8 cellular contexts compared by ENCODE assay signal in the genomic region with DNA sequence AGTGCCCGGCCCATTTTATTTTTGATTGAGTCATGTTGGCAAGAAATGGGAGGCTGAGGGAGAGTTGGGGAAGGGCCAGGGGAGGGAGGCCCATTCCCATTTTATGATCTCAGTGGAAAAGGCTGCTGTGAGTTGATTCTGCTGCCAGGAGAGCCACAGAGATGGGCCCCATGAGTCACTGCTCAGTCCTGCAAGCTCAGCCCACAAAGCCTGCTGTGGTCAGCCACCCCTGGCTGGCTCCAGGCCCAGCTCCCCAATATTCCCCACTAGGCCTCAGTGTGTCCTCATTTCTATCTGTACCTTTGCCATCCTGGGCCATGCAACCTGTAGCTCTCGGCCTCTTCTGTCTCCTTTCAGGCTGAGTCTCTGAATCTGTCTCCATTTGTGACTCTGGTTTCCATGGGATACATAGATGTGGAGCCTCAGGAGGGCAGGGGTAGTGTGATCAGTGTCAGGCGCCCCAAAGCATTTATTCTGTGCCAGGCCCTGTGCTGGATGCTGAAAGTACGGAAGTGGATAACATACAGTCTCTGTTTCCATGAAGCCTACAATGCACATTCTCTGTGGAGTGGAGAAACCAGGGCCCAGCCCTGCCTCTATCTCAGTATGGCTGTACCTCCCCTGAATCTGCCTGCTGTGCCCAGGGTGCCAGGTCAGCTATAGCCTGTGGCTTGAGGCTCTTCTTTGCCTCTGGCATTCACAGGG. TPM values are rescaled to one million over a fixed set of nuclear protein-coding genes. Genes with fewer than 3 reads are reported as not detected.
DNase-seq lines count a peak whose midpoint lies in the region; ATAC-seq, FAIRE-seq and TF ChIP-seq lines count a peak whose summit lies in the region.

No MANE protein-coding gene starts in this region.

- H3K36me3 ChIP-seq in GM12878 (ENCODE audit: control insufficient read depth in 2 of 2, insufficient read depth in 2 of 2, low read length in 1 of 2) (no peaks in the 10 kb centered on the region; a peak in 1 of 4 replicates), mesodermal cell (ENCODE audit: control insufficient read depth, insufficient read depth, low read length) (no peaks in the 10 kb centered on the region), BE2C (no peaks in the 10 kb centered on the region; the same call in 1 of the 2 replicates)

- no peak for FAIRE-seq in GM12878 (lab: Jason Lieb, UNC)

- DNase-seq in AG10803 (ENCODE audit: low read depth): peak; percentile 100
- no peak for DNase-seq in Jurkat, Clone E6-1 (ENCODE audit: low read depth, low spot score)
- DNase-seq in GM12878 (ENCODE audit: low read depth, low spot score): no peak
- DNase-seq in BE2C: no peak
- DNase-seq in NCI-H187 treated with DMSO at 0.1 percent for 48 hours (lab: John Stamatoyannopoulos, UW): no peak

- CTCF ChIA-PET in GM12878 (lab: Yijun Ruan, JAX): interaction anchor here (0.5 to 3.0 kb wide), 14 partner anchors 10 to 188 kb away, joined by 3 to 23 read pairs (median 4); a partner anchor contains a TSS

- in situ Hi-C loops in GM12878 (cut with MboI): no loop called here

- H3K27me3 ChIP-seq in GM12878 (replicated peaks in 1 of 2; ENCODE audit: control insufficient read depth in 2 of 2, insufficient read depth in 2 of 2, low read length in 1 of 2) (no peaks in the 10 kb centered on the region), BE2C (no peaks in the 10 kb centered on the region)

- no peak overlapping the region for H2AFZ ChIP-seq in GM12878 (ENCODE audit: control insufficient read depth, low read depth, low read length)

- POLR2A ChIA-PET in GM12878 (lab: Charles Lee): no interaction called here

- H3K9me3 ChIP-seq in GM12878 (replicated peaks; ENCODE audit: control insufficient read depth, insufficient read depth, low read length): no peaks in the 10 kb centered on the region
- no peaks in the 10 kb centered on the region for H3K9me3 ChIP-seq in mesodermal cell (ENCODE audit: control insufficient read depth, low read length)
- no peaks in the 10 kb centered on the region for H3K9me3 ChIP-seq in BE2C

- ATAC-seq in GM12878: peak; percentile 7
- no peak for ATAC-seq in HG03196 (IDR thresholded peaks at IDR 0.05; ENCODE audit: unreplicated experiment)
- ATAC-seq in GM18909 (IDR thresholded peaks at IDR 0.05; ENCODE audit: poor library complexity, unreplicated experiment): no peak

- TF ChIP-seq POLR2A in GM12878 (IDR thresholded peaks at IDR 0.05; ENCODE audit: low read depth, low read length): no peak

- intact Hi-C loops in GM12878 (cut with micrococcal nuclease; ENCODE audit: unreplicated experiment): loop anchor here (5.0 kb wide), 2 partner anchors 50 to 120 kb away; a partner anchor contains a TSS

- BruUV-seq in GM12878 (replicated peaks; lab: Mats Ljungman, UMichigan): TSS peak; percentile 69

- RAD21 ChIA-PET in GM12878 (lab: Charles Lee; ENCODE audit: unreplicated experiment): interaction anchor here (0.7 to 2.3 kb wide), 6 partner anchors 17 to 122 kb away, joined by 3 to 9 read pairs (median 6); a partner anchor contains a TSS

- no peak for TF ChIP-seq RAD21 in GM12878 (IDR thresholded peaks at IDR 0.05; ENCODE audit: insufficient read depth, low read depth, low read length)

- H3K4me2 ChIP-seq in GM12878 (ENCODE audit: control insufficient read depth, insufficient read depth): peak overlapping the region; percentile 1; the same call in 1 of the 2 replicates

- TF ChIP-seq CTCF in AG10803 (conservative IDR thresholded peaks at IDR 0.05; ENCODE audit: low read length) (no peak), GM12878 (IDR thresholded peaks at IDR 0.05 in 2 of 3, conservative IDR thresholded peaks at IDR 0.05 in 1 of 3; ENCODE audit: control insufficient read depth in 2 of 3, extremely low read depth in 1 of 3, insufficient read depth in 1 of 3, low read depth in 3 of 3, low read length in 3 of 3) (no peak), BE2C (IDR thresholded peaks at IDR 0.05; ENCODE audit: low read depth, low read length) (no peak)

- TF ChIP-seq EP300 in GM12878 (IDR thresholded peaks at IDR 0.05; ENCODE audit: borderline replicate concordance in 1 of 2, control insufficient read depth in 1 of 2, low read depth in 2 of 2, low read length in 2 of 2): no peak

- 78% methylated on average over 4 of the region's 4 CpGs for WGBS in GM12878 (ENCODE audit: insufficient coverage, insufficient replicate concordance, low lambda C conversion rate, missing lambda C conversion rate)
- WGBS in mesodermal cell (ENCODE audit: insufficient coverage in 2 of 2), 2 experiments: 91 to 94% methylated on average over 4 of the region's 4 CpGs

- no peaks in the 10 kb centered on the region for H4K20me1 ChIP-seq in GM12878 (ENCODE audit: control insufficient read depth, insufficient read depth)

- H3K27ac ChIP-seq in GM12878 (ENCODE audit: control insufficient read depth, insufficient read depth): no peak overlapping the region
- peak overlapping the region; percentile 36 for H3K27ac ChIP-seq in mesodermal cell (ENCODE audit: low read depth, low read length, severe bottlenecking)

- SMC1A ChIA-PET in GM12878 (lab: Charles Lee; ENCODE audit: uncharacterized antibody, unreplicated experiment): interaction anchor here (0.6 to 3.6 kb wide), 6 partner anchors 12 to 62 kb away, joined by 3 to 16 read pairs (median 6); no protein-coding TSS in a partner anchor

- H3K79me2 ChIP-seq in GM12878 (ENCODE audit: control insufficient read depth, insufficient read depth, low read length): 0 out of 2 replicates have a peak, but pooled peaks cover 2% of the 10 kb centered on the region

- H3K4me3 ChIP-seq in AG10803 (ENCODE audit: low read length) (peak overlapping the region; percentile 76), GM12878 (no peak overlapping the region), mesodermal cell (ENCODE audit: extremely low read depth, insufficient read depth, low read length, poor library complexity, severe bottlenecking) (no peak overlapping the region), BE2C (ENCODE audit: low read depth, low read length) (no peak overlapping the region)
- H3K4me3 ChIP-seq in Jurkat, Clone E6-1 (ENCODE audit: low read length): peak overlapping the region; percentile 73; the same call in 1 of the 2 replicates

- no peak overlapping the region for H3K9ac ChIP-seq in GM12878 (ENCODE audit: control insufficient read depth, insufficient read depth, low read length)

- H3K4me1 ChIP-seq in GM12878 (ENCODE audit: control insufficient read depth, insufficient read depth, low read length) (peaks cover 4% of the 10 kb centered on the region; the same call in 1 of the 2 replicates), mesodermal cell (ENCODE audit: control insufficient read depth, insufficient read depth, low read length, poor library complexity, severe bottlenecking) (peaks cover 15% of the 10 kb centered on the region), BE2C (no peaks in the 10 kb centered on the region)

RNA-seq across cellular contexts. Expression of a gene that starts 1.9 kb away (rescaled TPM):
- polyA plus RNA-seq in Jurkat, Clone E6-1 (2012; ENCODE audit: insufficient read depth, insufficient read length): 74.1 TPM
- total RNA-seq in GM12878 (2013; cell fraction: nucleolus; rRNA removed): 2.0 and 3.3 TPM in 2 replicates
- 0.93 and 2.6 TPM in 2 replicates for total RNA-seq in GM12878 (2014; rRNA removed)
- 0.69 and 0.98 TPM in 2 replicates for total RNA-seq in GM12878 (2014; rRNA removed; fragmentation: Illumina TruSeq; extraction: Trizol)
- total RNA-seq in GM12878 (2021): 1.0 and 3.1 TPM in 2 replicates
- polyA plus RNA-seq in GM12878 (2011; ENCODE audit: low read depth): 0.24 TPM
- 0.59 and 1.4 TPM in 2 replicates for polyA plus RNA-seq in GM12878 (2011; rRNA removed)
- polyA plus RNA-seq in GM12878 (2011; cell fraction: cytosol; rRNA removed): 2.4 and 3.0 TPM in 2 replicates
- polyA plus RNA-seq in GM12878 (2011; cell fraction: nucleus; rRNA removed): 15.8 and 16.0 TPM in 2 replicates
- polyA plus RNA-seq in GM12878 (2012): 0.39 and 0.42 TPM in 2 replicates
- polyA plus RNA-seq in GM12878 (2014; fragmentation: Illumina TruSeq; extraction: Trizol): 0.54 TPM in 1 of 2 replicates, not detected in the other
- polyA plus RNA-seq in GM12878 (2014; fragmentation: Nextera tagmentation; extraction: Ambion mirVana): under 1 TPM; 0.14 to 0.24 TPM
- polyA plus RNA-seq in GM12878 (2014; rRNA removed): 1.7 and 1.8 TPM in 2 replicates
- 1 to 10 TPM in 1 of 2 experiments, under 1 TPM in 1; 0.64 to 1.1 TPM for polyA plus RNA-seq in GM12878 (2016; fragmentation: Nextera tagmentation; extraction: Ambion mirVana)
- polyA minus RNA-seq in GM12878 (2011; rRNA and poly(A)+ RNA removed): 0.88 and 1.8 TPM in 2 replicates
- 2.1 and 5.0 TPM in 2 replicates for polyA minus RNA-seq in GM12878 (2011; cell fraction: cytosol; rRNA and poly(A)+ RNA removed)
- polyA minus RNA-seq in GM12878 (2011; cell fraction: nucleus; rRNA and poly(A)+ RNA removed): 3.3 and 4.5 TPM in 2 replicates
- 2.7 TPM for polyA plus RNA-seq in mesodermal cell (2013, experiment 1 of 2)
- 3.4 TPM for polyA plus RNA-seq in mesodermal cell (2013, experiment 2 of 2)
- 8.8 TPM for polyA plus RNA-seq in BE2C (2012; ENCODE audit: insufficient read depth, insufficient read length, low read depth)

RNA-seq across cellular contexts. Expression of a gene that starts 28.7 kb away (rescaled TPM):
- polyA plus RNA-seq in Jurkat, Clone E6-1 (2012; ENCODE audit: insufficient read depth, insufficient read length): 6.8 TPM
- total RNA-seq in GM12878 (2013; cell fraction: nucleolus; rRNA removed): 4.8 and 5.2 TPM in 2 replicates
- total RNA-seq in GM12878 (2014; rRNA removed): 1.3 and 2.0 TPM in 2 replicates
- total RNA-seq in GM12878 (2014; rRNA removed; fragmentation: Illumina TruSeq; extraction: Trizol): 0.85 and 1.1 TPM in 2 replicates
- total RNA-seq in GM12878 (2021): 2.4 and 3.2 TPM in 2 replicates
- polyA plus RNA-seq in GM12878 (2011; ENCODE audit: low read depth): 0.75 TPM
- polyA plus RNA-seq in GM12878 (2011; rRNA removed): 4.8 and 5.7 TPM in 2 replicates
- 6.0 and 7.4 TPM in 2 replicates for polyA plus RNA-seq in GM12878 (2011; cell fraction: cytosol; rRNA removed)
- polyA plus RNA-seq in GM12878 (2011; cell fraction: nucleus; rRNA removed): 41.4 and 46.4 TPM in 2 replicates
- 1.8 and 1.9 TPM in 2 replicates for polyA plus RNA-seq in GM12878 (2012)
- polyA plus RNA-seq in GM12878 (2014; fragmentation: Illumina TruSeq; extraction: Trizol): 1.1 and 1.5 TPM in 2 replicates
- polyA plus RNA-seq in GM12878 (2014; fragmentation: Nextera tagmentation; extraction: Ambion mirVana): under 1 TPM; 0.26 to 0.27 TPM
- polyA plus RNA-seq in GM12878 (2014; rRNA removed): 2.3 and 2.7 TPM in 2 replicates
- 1 to 10 TPM; 1.4 to 1.5 TPM for polyA plus RNA-seq in GM12878 (2016; fragmentation: Nextera tagmentation; extraction: Ambion mirVana)
- 3.9 and 7.1 TPM in 2 replicates for polyA minus RNA-seq in GM12878 (2011; rRNA and poly(A)+ RNA removed)
- polyA minus RNA-seq in GM12878 (2011; cell fraction: cytosol; rRNA and poly(A)+ RNA removed): 0.67 and 1.6 TPM in 2 replicates
- polyA minus RNA-seq in GM12878 (2011; cell fraction: nucleus; rRNA and poly(A)+ RNA removed): 10.3 and 10.4 TPM in 2 replicates
- polyA plus RNA-seq in mesodermal cell (2013, experiment 1 of 2): 8.8 TPM
- polyA plus RNA-seq in mesodermal cell (2013, experiment 2 of 2): 7.5 TPM
- 3.1 TPM for polyA plus RNA-seq in BE2C (2012; ENCODE audit: insufficient read depth, insufficient read length, low read depth)

RNA-seq across cellular contexts. Expression of a gene that starts 30.2 kb away (rescaled TPM):
- polyA plus RNA-seq in Jurkat, Clone E6-1 (2012; ENCODE audit: insufficient read depth, insufficient read length): 79.4 TPM
- total RNA-seq in GM12878 (2013; cell fraction: nucleolus; rRNA removed): 48.1 and 49.7 TPM in 2 replicates
- 26.0 and 31.7 TPM in 2 replicates for total RNA-seq in GM12878 (2014; rRNA removed)
- 8.9 and 10.6 TPM in 2 replicates for total RNA-seq in GM12878 (2014; rRNA removed; fragmentation: Illumina TruSeq; extraction: Trizol)
- 65.6 and 65.7 TPM in 2 replicates for total RNA-seq in GM12878 (2021)
- polyA plus RNA-seq in GM12878 (2011; ENCODE audit: low read depth): 18.0 TPM
- 11.7 and 20.9 TPM in 2 replicates for polyA plus RNA-seq in GM12878 (2011; rRNA removed)
- polyA plus RNA-seq in GM12878 (2011; cell fraction: cytosol; rRNA removed): 21.3 and 24.3 TPM in 2 replicates
- 229 and 274 TPM in 2 replicates for polyA plus RNA-seq in GM12878 (2011; cell fraction: nucleus; rRNA removed)
- 28.8 and 33.4 TPM in 2 replicates for polyA plus RNA-seq in GM12878 (2012)
- 10.0 and 18.5 TPM in 2 replicates for polyA plus RNA-seq in GM12878 (2014; fragmentation: Illumina TruSeq; extraction: Trizol)
- polyA plus RNA-seq in GM12878 (2014; fragmentation: Nextera tagmentation; extraction: Ambion mirVana): 10 to 100 TPM in 1 of 2 experiments, 1 to 10 TPM in 1; 9.0 to 17.7 TPM
- polyA plus RNA-seq in GM12878 (2014; rRNA removed): 35.6 and 45.2 TPM in 2 replicates
- 10 to 100 TPM; 13.6 to 14.4 TPM for polyA plus RNA-seq in GM12878 (2016; fragmentation: Nextera tagmentation; extraction: Ambion mirVana)
- polyA minus RNA-seq in GM12878 (2011; rRNA and poly(A)+ RNA removed): 17.7 and 20.1 TPM in 2 replicates
- polyA minus RNA-seq in GM12878 (2011; cell fraction: cytosol; rRNA and poly(A)+ RNA removed): 13.9 and 23.9 TPM in 2 replicates
- 22.0 and 39.2 TPM in 2 replicates for polyA minus RNA-seq in GM12878 (2011; cell fraction: nucleus; rRNA and poly(A)+ RNA removed)
- 71.7 TPM for polyA plus RNA-seq in mesodermal cell (2013, experiment 1 of 2)
- polyA plus RNA-seq in mesodermal cell (2013, experiment 2 of 2): 59.8 TPM
- 37.9 TPM for polyA plus RNA-seq in BE2C (2012; ENCODE audit: insufficient read depth, insufficient read length, low read depth)

RNA-seq across cellular contexts. Expression of a gene that starts 49.1 kb away (rescaled TPM):
- polyA plus RNA-seq in Jurkat, Clone E6-1 (2012; ENCODE audit: insufficient read depth, insufficient read length): 15.9 TPM
- total RNA-seq in GM12878 (2013; cell fraction: nucleolus; rRNA removed): 3.5 and 5.3 TPM in 2 replicates
- 5.2 and 5.5 TPM in 2 replicates for total RNA-seq in GM12878 (2014; rRNA removed)
- total RNA-seq in GM12878 (2014; rRNA removed; fragmentation: Illumina TruSeq; extraction: Trizol): 4.0 and 4.1 TPM in 2 replicates
- 4.9 and 5.2 TPM in 2 replicates for total RNA-seq in GM12878 (2021)
- polyA plus RNA-seq in GM12878 (2011; ENCODE audit: low read depth): 0.46 TPM
- 1.2 and 2.0 TPM in 2 replicates for polyA plus RNA-seq in GM12878 (2011; rRNA removed)
- 1.0 and 1.6 TPM in 2 replicates for polyA plus RNA-seq in GM12878 (2011; cell fraction: cytosol; rRNA removed)
- polyA plus RNA-seq in GM12878 (2011; cell fraction: nucleus; rRNA removed): 4.3 and 6.2 TPM in 2 replicates
- 0.79 and 0.95 TPM in 2 replicates for polyA plus RNA-seq in GM12878 (2012)
- 6.3 and 7.7 TPM in 2 replicates for polyA plus RNA-seq in GM12878 (2014; fragmentation: Illumina TruSeq; extraction: Trizol)
- polyA plus RNA-seq in GM12878 (2014; fragmentation: Nextera tagmentation; extraction: Ambion mirVana): 1 to 10 TPM; 1.6 to 2.5 TPM
- polyA plus RNA-seq in GM12878 (2014; rRNA removed): 8.0 and 8.9 TPM in 2 replicates
- polyA plus RNA-seq in GM12878 (2016; fragmentation: Nextera tagmentation; extraction: Ambion mirVana): 1 to 10 TPM; 3.0 to 3.8 TPM
- 0.93 and 2.1 TPM in 2 replicates for polyA minus RNA-seq in GM12878 (2011; rRNA and poly(A)+ RNA removed)
- polyA minus RNA-seq in GM12878 (2011; cell fraction: cytosol; rRNA and poly(A)+ RNA removed): not detected in 2 replicates
- polyA minus RNA-seq in GM12878 (2011; cell fraction: nucleus; rRNA and poly(A)+ RNA removed): 0.97 and 2.4 TPM in 2 replicates
- polyA plus RNA-seq in mesodermal cell (2013, experiment 1 of 2): 1.3 TPM
- polyA plus RNA-seq in mesodermal cell (2013, experiment 2 of 2): 0.66 TPM
- not detected for polyA plus RNA-seq in BE2C (2012; ENCODE audit: insufficient read depth, insufficient read length, low read depth)

RNA-seq across cellular contexts. Expression of a gene that starts 49.2 kb away (rescaled TPM):
- 3.2 TPM for polyA plus RNA-seq in Jurkat, Clone E6-1 (2012; ENCODE audit: insufficient read depth, insufficient read length)
- 0.90 and 1.2 TPM in 2 replicates for total RNA-seq in GM12878 (2013; cell fraction: nucleolus; rRNA removed)
- 0.45 and 0.71 TPM in 2 replicates for total RNA-seq in GM12878 (2014; rRNA removed)
- total RNA-seq in GM12878 (2014; rRNA removed; fragmentation: Illumina TruSeq; extraction: Trizol): 0.92 and 2.0 TPM in 2 replicates
- total RNA-seq in GM12878 (2021): 0.66 and 1.9 TPM in 2 replicates
- not detected for polyA plus RNA-seq in GM12878 (2011; ENCODE audit: low read depth)
- polyA plus RNA-seq in GM12878 (2011; rRNA removed): 0.40 and 0.64 TPM in 2 replicates
- polyA plus RNA-seq in GM12878 (2011; cell fraction: cytosol; rRNA removed): 0.36 and 0.40 TPM in 2 replicates
- polyA plus RNA-seq in GM12878 (2011; cell fraction: nucleus; rRNA removed): 0.36 and 0.54 TPM in 2 replicates
- 0.11 and 0.38 TPM in 2 replicates for polyA plus RNA-seq in GM12878 (2012)
- polyA plus RNA-seq in GM12878 (2014; fragmentation: Illumina TruSeq; extraction: Trizol): 0.75 and 1.3 TPM in 2 replicates
- under 1 TPM; 0.69 to 0.79 TPM for polyA plus RNA-seq in GM12878 (2014; fragmentation: Nextera tagmentation; extraction: Ambion mirVana)
- 1.2 and 2.2 TPM in 2 replicates for polyA plus RNA-seq in GM12878 (2014; rRNA removed)
- under 1 TPM in 1 of 2 experiments, not detected in 1; 0.55 TPM for polyA plus RNA-seq in GM12878 (2016; fragmentation: Nextera tagmentation; extraction: Ambion mirVana)
- 0.15 and 0.29 TPM in 2 replicates for polyA minus RNA-seq in GM12878 (2011; rRNA and poly(A)+ RNA removed)
- polyA minus RNA-seq in GM12878 (2011; cell fraction: cytosol; rRNA and poly(A)+ RNA removed): not detected in 2 replicates
- polyA minus RNA-seq in GM12878 (2011; cell fraction: nucleus; rRNA and poly(A)+ RNA removed): 0.36 TPM in 1 of 2 replicates, not detected in the other
- 2.0 TPM for polyA plus RNA-seq in mesodermal cell (2013, experiment 1 of 2)
- polyA plus RNA-seq in mesodermal cell (2013, experiment 2 of 2): 1.1 TPM
- polyA plus RNA-seq in BE2C (2012; ENCODE audit: insufficient read depth, insufficient read length, low read depth): not detected

Comparison
In these comparisons a context has a peak if more than half of its experiments do, and no peak if none do; other contexts are left out.
1. H3K4me3 ChIP-seq: peak in AG10803 (single experiment) and Jurkat, Clone E6-1 (single experiment); none in GM12878 (single experiment), mesodermal cell (single experiment) and BE2C (single experiment).